In the genomic region with DNA sequence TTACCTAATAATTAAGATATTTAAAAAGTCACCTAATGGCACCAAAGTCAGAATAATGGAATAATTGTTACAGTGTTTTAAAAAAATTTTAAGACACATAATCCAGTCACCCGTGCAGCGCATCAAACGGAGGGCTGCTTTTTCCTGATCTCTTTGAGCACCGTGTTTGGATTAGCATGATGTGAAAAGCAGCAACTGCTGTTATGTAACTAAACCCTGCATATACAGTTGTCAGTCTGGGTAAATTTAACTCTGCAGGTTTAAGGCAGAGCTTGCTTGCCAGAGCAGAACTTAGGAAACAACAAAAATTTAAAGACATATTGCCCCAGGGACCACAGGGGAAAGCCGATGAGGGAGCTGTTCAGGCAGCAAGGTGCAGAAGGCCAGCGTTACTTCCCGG, we compare ENCODE assay signal across 27 cellular contexts.
"Had no signal": no experiment of that assay in that cellular context is flagged by ENCODE, and none has a peak within 500 bp of the region (broad histone marks: within the 10 kb centered on the region; RNA-seq: fewer than 3 reads in every experiment).

No MANE protein-coding gene starts in this region.

- H3K9me3 ChIP-seq: SK-N-SH had no signal

- ATAC-seq: activated CD8-positive, alpha-beta memory T cell treated with anti-CD3 and anti-CD28 coated beads, Interleukin-2, amount 10 ng/mL, durations not matched to agents 7 days and 5 days; activated naive CD4-positive, alpha-beta T cell treated with anti-CD3 and anti-CD28 coated beads, Interleukin-2, amount 50 U/mL, for 72 hours; activated naive CD8-positive, alpha-beta T cell treated with anti-CD3 and anti-CD28 coated beads, Interleukin-2, amount 50 U/mL, for 24 hours; Panc1; Right ventricle myocardium inferior had no signal

- DNase-seq: activated CD4-positive, alpha-beta T cell treated with anti-CD3 and anti-CD28 coated beads for 4 hours; activated CD4-positive, alpha-beta T cell treated with anti-CD3 and anti-CD28 coated beads, Interleukin-2, amount 50 U/mL, for 4 hours; activated CD8-positive, alpha-beta memory T cell treated with anti-CD3 and anti-CD28 coated beads, Interleukin-2, amount 10 ng/mL, durations not matched to agents 7 days and 5 days; activated effector memory CD4-positive, alpha-beta T cell treated with Interleukin-2 at 50 U/mL for 16 hours; activated naive CD4-positive, alpha-beta T cell treated with Interleukin-2 at 50 U/mL for 16 hours; activated naive CD8-positive, alpha-beta T cell treated with anti-CD3 and anti-CD28 coated beads, Interleukin-2, amount 50 U/mL, for 24 hours; activated T-cell treated with anti-CD3 and anti-CD28 coated beads, Interleukin-2, amount 50 U/mL, for 24 hours; amniotic stem cell; cerebellar nuclear complex; Kasumi-1; KBM-7; NCI-H1048; NCI-H146; NCI-H187 treated with DMSO at 0.1 percent for 48 hours; NCI-H2081 treated with DMSO at 0.1 percent for 48 hours; NCI-H345; NCI-H510A; NCI-H526 treated with DMSO at 0.1 percent for 48 hours; NK-92 treated with Interleukin-12 subunit alpha and Interleukin-12 subunit beta, amount 100 ng/mL, for 24 hours; OCI-M1; RPMI8226; SK-N-SH; T-helper 1 cell; WERI-Rb-1 had no signal

- H3K27ac ChIP-seq: WERI-Rb-1 had no signal

- H3K36me3 ChIP-seq: WERI-Rb-1 had no signal
